In genomic region chr3:10395196-10395595, GRCh38 we compare ENCODE assay signal across 1 cellular context.
TF ChIP-seq lines count a peak whose summit lies in the region.

No MANE protein-coding gene starts in this region.

TF ChIP-seq in WTC11, 78 proteins besides CTCF, POLR2A, EP300 and RAD21 (continued from another document):
- TF ChIP-seq PRDM15 (CRISPR knock-in tag; IDR thresholded peaks at IDR 0.05) (no peak), CREB1 (CRISPR knock-in tag; IDR thresholded peaks at IDR 0.05) (no peak)
TF ChIP-seq in WTC11: peak in this region for 4.
